Comparison of ENCODE assay signal across 2 cellular contexts in the genomic region with DNA sequence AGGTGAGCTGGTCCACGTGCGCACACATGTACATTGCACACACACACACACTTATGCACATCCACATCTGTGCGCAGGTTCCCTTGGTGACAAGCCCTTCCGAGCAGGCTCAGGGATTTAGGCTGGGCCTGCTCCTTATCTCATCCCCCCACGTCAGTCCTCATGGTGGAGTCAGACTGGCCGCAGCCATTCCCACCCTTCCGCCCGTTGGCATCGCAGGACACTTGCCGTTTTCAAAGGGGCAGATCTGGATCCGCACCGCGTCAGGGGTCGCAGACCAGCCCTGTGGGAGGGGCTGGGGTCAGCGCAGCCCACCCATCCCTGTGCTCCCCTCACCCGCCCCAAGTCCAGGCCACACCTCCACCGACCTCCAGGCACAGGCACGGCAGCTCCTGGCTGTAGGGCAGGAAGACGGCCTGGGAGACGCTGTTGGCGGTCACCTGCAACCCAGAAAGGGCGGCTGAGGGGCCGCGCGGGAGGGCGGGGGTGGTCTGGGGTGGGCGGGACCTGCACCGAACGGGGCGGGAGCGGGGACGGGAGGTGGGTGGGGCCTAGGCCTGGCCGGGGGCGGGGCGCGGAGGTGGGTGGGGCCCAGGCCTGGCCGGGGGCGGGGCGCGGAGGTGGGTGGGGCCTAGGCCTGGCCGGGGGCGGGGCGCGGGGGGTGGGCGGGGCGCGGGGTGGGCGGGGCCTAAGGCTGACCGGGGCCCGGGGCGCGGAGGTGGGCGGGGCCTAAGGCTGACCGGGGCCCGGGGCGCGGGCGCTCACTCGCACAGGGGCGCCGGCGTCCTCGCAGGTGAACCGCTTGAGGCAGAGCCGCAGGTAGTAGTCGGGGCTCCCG.
TF ChIP-seq lines count a peak whose summit lies in the region.

No MANE protein-coding gene starts in this region.

TF ChIP-seq in A549, 52 proteins besides CTCF, POLR2A, EP300 and RAD21:
- TF ChIP-seq EHF (CRISPR knock-in tag; IDR thresholded peaks at IDR 0.05) (no peak), ZSCAN20 (CRISPR knock-in tag; IDR thresholded peaks at IDR 0.05) (no peak), PHF8 (IDR thresholded peaks at IDR 0.05; ENCODE audit: borderline replicate concordance, low read depth) (no peak), FOSB (CRISPR knock-in tag; IDR thresholded peaks at IDR 0.05) (no peak), NFE2L2 (conservative IDR thresholded peaks at IDR 0.05; ENCODE audit: low read length) (no peak), RNF2 (IDR thresholded peaks at IDR 0.05; ENCODE audit: borderline replicate concordance, low read depth) (no peak), JUNB (IDR thresholded peaks at IDR 0.05) (no peak), CBX2 (IDR thresholded peaks at IDR 0.05; ENCODE audit: borderline replicate concordance, low read depth) (no peak), CHD2 (IDR thresholded peaks at IDR 0.05; ENCODE audit: low read length, partially characterized antibody) (no peak), KDM1A (IDR thresholded peaks at IDR 0.05; ENCODE audit: low read depth) (no peak), GATA3 (IDR thresholded peaks at IDR 0.05; ENCODE audit: borderline replicate concordance) (no peak), MYC (IDR thresholded peaks at IDR 0.05; ENCODE audit: borderline replicate concordance, low read length) (no peak), RFX5 (IDR thresholded peaks at IDR 0.05) (no peak)
- TF ChIP-seq, protein P1, sequence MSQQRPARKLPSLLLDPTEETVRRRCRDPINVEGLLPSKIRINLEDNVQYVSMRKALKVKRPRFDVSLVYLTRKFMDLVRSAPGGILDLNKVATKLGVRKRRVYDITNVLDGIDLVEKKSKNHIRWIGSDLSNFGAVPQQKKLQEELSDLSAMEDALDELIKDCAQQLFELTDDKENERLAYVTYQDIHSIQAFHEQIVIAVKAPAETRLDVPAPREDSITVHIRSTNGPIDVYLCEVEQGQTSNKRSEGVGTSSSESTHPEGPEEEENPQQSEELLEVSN (IDR thresholded peaks at IDR 0.05; ENCODE audit: borderline replicate concordance, low read depth): no peak
- TF ChIP-seq, protein P2, sequence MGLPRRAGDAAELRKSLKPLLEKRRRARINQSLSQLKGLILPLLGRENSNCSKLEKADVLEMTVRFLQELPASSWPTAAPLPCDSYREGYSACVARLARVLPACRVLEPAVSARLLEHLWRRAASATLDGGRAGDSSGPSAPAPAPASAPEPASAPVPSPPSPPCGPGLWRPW (IDR thresholded peaks at IDR 0.05): no peak
TF ChIP-seq in A549: peak in this region for 0.

TF ChIP-seq in IMR-90, 13 proteins besides CTCF, POLR2A, EP300 and RAD21:
- TF ChIP-seq RCOR1 (IDR thresholded peaks at IDR 0.05; ENCODE audit: insufficient replicate concordance, low read length) (no peak), CEBPB (IDR thresholded peaks at IDR 0.05; ENCODE audit: low read depth, low read length) (no peak), FOS (IDR thresholded peaks at IDR 0.05; ENCODE audit: low read depth, low read length) (no peak), MAFK (IDR thresholded peaks at IDR 0.05; ENCODE audit: low read depth, low read length) (no peak), BHLHE40 (IDR thresholded peaks at IDR 0.05; ENCODE audit: low read depth, low read length) (no peak), MXI1 (IDR thresholded peaks at IDR 0.05; ENCODE audit: borderline replicate concordance, low read depth, low read length) (no peak), SMC3 (IDR thresholded peaks at IDR 0.05; ENCODE audit: low read depth, low read length) (no peak), RFX5 (IDR thresholded peaks at IDR 0.05; ENCODE audit: low read depth, low read length) (no peak), MAZ (IDR thresholded peaks at IDR 0.05; ENCODE audit: borderline replicate concordance, low read depth, low read length) (no peak), CHD1 (IDR thresholded peaks at IDR 0.05; ENCODE audit: low read depth, low read length) (no peak), NFE2L2 (IDR thresholded peaks at IDR 0.05; ENCODE audit: low read depth, low read length) (no peak)
- TF ChIP-seq, protein P3, sequence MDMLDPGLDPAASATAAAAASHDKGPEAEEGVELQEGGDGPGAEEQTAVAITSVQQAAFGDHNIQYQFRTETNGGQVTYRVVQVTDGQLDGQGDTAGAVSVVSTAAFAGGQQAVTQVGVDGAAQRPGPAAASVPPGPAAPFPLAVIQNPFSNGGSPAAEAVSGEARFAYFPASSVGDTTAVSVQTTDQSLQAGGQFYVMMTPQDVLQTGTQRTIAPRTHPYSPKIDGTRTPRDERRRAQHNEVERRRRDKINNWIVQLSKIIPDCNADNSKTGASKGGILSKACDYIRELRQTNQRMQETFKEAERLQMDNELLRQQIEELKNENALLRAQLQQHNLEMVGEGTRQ (IDR thresholded peaks at IDR 0.05; ENCODE audit: low read depth, low read length): no peak
- TF ChIP-seq, protein P4, sequence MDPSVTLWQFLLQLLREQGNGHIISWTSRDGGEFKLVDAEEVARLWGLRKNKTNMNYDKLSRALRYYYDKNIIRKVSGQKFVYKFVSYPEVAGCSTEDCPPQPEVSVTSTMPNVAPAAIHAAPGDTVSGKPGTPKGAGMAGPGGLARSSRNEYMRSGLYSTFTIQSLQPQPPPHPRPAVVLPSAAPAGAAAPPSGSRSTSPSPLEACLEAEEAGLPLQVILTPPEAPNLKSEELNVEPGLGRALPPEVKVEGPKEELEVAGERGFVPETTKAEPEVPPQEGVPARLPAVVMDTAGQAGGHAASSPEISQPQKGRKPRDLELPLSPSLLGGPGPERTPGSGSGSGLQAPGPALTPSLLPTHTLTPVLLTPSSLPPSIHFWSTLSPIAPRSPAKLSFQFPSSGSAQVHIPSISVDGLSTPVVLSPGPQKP (IDR thresholded peaks at IDR 0.05; ENCODE audit: borderline replicate concordance, low read depth, low read length): no peak
